ENCODE assay signal across 24 cellular contexts in genomic region chr13:39167018-39167417, GRCh38.
"Had no signal": no experiment of that assay in that cellular context is flagged by ENCODE, and none has a peak within 500 bp of the region (broad histone marks: within the 10 kb centered on the region; RNA-seq: fewer than 3 reads in every experiment).

No MANE protein-coding gene starts in this region.

- H3K4me3 ChIP-seq: colonic mucosa, coronary artery, dorsolateral prefrontal cortex, esophagus muscularis mucosa, esophagus squamous epithelium, gastrocnemius medialis, gastroesophageal sphincter, heart left ventricle, heart right ventricle had no signal

- H3K9me3 ChIP-seq: colonic mucosa, esophagus muscularis mucosa, esophagus squamous epithelium, gastrocnemius medialis, gastroesophageal sphincter had no signal

- H3K27ac ChIP-seq: colonic mucosa, coronary artery, dorsolateral prefrontal cortex, epithelial cell of prostate, esophagus muscularis mucosa, esophagus squamous epithelium, foreskin keratinocyte, gastrocnemius medialis, gastroesophageal sphincter, heart left ventricle, heart right ventricle had no signal

- ATAC-seq: effector memory CD8-positive, alpha-beta T cell; esophagus mucosa; foreskin keratinocyte; gastrocnemius medialis; gastroesophageal sphincter had no signal

- H3K27me3 ChIP-seq: colonic mucosa, dorsolateral prefrontal cortex, esophagus muscularis mucosa, esophagus squamous epithelium, gastrocnemius medialis, gastroesophageal sphincter, heart left ventricle, heart right ventricle had no signal

- H3K4me1 ChIP-seq: colonic mucosa, esophagus muscularis mucosa, esophagus squamous epithelium, foreskin keratinocyte, gastrocnemius medialis, gastroesophageal sphincter, heart left ventricle, heart right ventricle had no signal

- H3K36me3 ChIP-seq: colonic mucosa, esophagus muscularis mucosa, esophagus squamous epithelium, gastrocnemius medialis, gastroesophageal sphincter, heart left ventricle, heart right ventricle had no signal

- DNase-seq: colonic mucosa; cortex of kidney; dermis blood vessel endothelial cell; dorsolateral prefrontal cortex; effector CD4-positive, alpha-beta T cell; effector CD8-positive, alpha-beta T cell; effector memory CD4-positive, alpha-beta T cell; effector memory CD8-positive, alpha-beta T cell; endodermal cell; erythroblast; esophagus squamous epithelium; foreskin fibroblast; foreskin keratinocyte; foreskin melanocyte; gastrocnemius medialis; glutamatergic neuron; head of caudate nucleus; heart left ventricle; heart right ventricle had no signal
